In the genomic region with DNA sequence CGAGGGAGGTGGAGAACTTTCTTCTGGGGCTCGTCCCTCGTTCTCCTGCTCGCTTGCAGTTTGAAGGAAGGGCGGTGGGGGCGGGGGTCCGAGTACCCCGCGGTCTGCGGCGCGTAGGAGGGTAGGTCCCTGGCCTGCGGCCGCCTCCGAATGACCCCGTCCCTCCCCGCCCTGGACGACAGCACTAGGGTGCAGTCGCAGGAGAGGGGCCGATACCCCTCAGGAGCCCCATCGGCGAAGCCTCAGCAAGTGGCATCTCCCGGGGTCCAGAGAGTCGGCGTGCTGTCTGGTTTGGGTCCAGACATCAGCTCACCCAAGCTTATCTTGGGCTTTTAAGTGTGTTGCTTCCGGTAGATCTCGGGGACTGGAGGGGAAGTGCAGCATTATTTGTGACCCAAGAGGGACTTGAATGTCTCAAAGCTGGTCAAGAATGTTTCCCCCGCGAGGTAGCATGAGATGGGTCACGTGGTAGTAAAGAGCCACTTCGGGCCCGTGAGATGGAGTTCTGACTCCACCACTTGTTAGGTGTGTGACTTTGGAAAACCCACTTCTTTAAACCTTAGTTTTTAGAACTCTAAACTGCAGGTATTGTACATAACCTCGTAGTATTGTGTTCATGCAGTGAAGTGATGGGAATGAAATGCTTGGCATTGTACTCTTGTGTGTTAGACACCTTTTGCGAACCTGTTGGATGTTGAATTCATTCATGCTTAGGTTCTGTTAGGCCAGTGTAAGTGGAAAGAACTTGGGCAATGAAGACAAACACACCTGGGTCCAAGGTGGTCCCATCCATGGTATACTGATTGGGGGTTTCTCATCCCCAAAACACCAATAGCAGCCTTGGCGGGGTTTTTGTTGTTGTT, we compare ENCODE assay signal across 8 cellular contexts. TPM values are rescaled to one million over a fixed set of nuclear protein-coding genes. Genes with fewer than 3 reads are reported as not detected.
DNase-seq lines count a peak whose midpoint lies in the region; ATAC-seq, FAIRE-seq and TF ChIP-seq lines count a peak whose summit lies in the region.

No MANE protein-coding gene starts in this region.

- H3F3A ChIP-seq in PC-9 (ENCODE audit: insufficient read depth, low read depth), result no peaks in the 10 kb centered on the region

- H3K9ac ChIP-seq in astrocyte (ENCODE audit: low read length) (peak overlapping the region; percentile 67), iPS-20b (ENCODE audit: low read depth, low read length) (peak overlapping the region; percentile 26; the same call in 1 of the 2 replicates)

- H2AFZ ChIP-seq in PC-9, result no peak overlapping the region
- peak overlapping the region; percentile 86 for H2AFZ ChIP-seq in astrocyte (ENCODE audit: low read depth, low read length)

- H4K20me1 ChIP-seq in PC-9 (ENCODE audit: insufficient read depth) (no peaks in the 10 kb centered on the region), astrocyte (ENCODE audit: insufficient read depth, low read length) (no peaks in the 10 kb centered on the region)

- CTCF ChIA-PET in PC-9 (lab: Charles Lee), result no interaction called here

- no peak for DNase-seq in PC-9
- DNase-seq in astrocyte (ENCODE audit: low read depth), result no peak
- peak; percentile 14 for DNase-seq in small intestine
- no peak for DNase-seq in posterior vena cava (ENCODE audit: low spot score)
- no peak for DNase-seq in NCI-H1436 (lab: John Stamatoyannopoulos, UW)

- H3K9me3 ChIP-seq in PC-9 (ENCODE audit: insufficient read depth, low read depth) (no peaks in the 10 kb centered on the region), astrocyte (ENCODE audit: insufficient read depth, low read depth, low read length) (no peaks in the 10 kb centered on the region), iPS-20b (ENCODE audit: insufficient read depth, low read depth, low read length) (no peaks in the 10 kb centered on the region), small intestine (ENCODE audit: control insufficient read depth, low read depth) (no peaks in the 10 kb centered on the region)

- no peaks in the 10 kb centered on the region for H3K79me2 ChIP-seq in PC-9 (ENCODE audit: low read depth)
- H3K79me2 ChIP-seq in astrocyte (ENCODE audit: insufficient read depth, low read length), result no peaks in the 10 kb centered on the region

- BruUV-seq in PC-9 (replicated peaks; lab: Mats Ljungman, UMichigan), result no TSS peak

- intact Hi-C loops in PC-9 (cut with micrococcal nuclease; ENCODE audit: unreplicated experiment) (loop anchor here (1.0 kb wide), 2 partner anchors 164 to 176 kb away; no protein-coding TSS in a partner anchor), posterior vena cava (cut with DNase I) (loop anchor here (2.0 to 10.0 kb wide), 2 partner anchors 171 to 177 kb away; no protein-coding TSS in a partner anchor)

- H3K4me1 Mint-ChIP-seq in astrocyte (ENCODE audit: low read depth, unreplicated experiment), result peaks cover 15% of the 10 kb centered on the region

- TF ChIP-seq POLR2A in GM18505 (IDR thresholded peaks at IDR 0.05; ENCODE audit: borderline replicate concordance, extremely low read depth, insufficient read depth, insufficient read length), result no peak

- POLR2A ChIA-PET in PC-9 (lab: Charles Lee; ENCODE audit: unreplicated experiment), result no interaction called here

- ATAC-seq in GM18505 (IDR thresholded peaks at IDR 0.05; ENCODE audit: unreplicated experiment) (peak; percentile 28), HG02973 (IDR thresholded peaks at IDR 0.05; ENCODE audit: unreplicated experiment) (peak; percentile 39)

- H3K9me3 Mint-ChIP-seq in astrocyte (ENCODE audit: unreplicated experiment), result no peaks in the 10 kb centered on the region

- H3K36me3 Mint-ChIP-seq in astrocyte (ENCODE audit: low read depth, unreplicated experiment), result no peaks in the 10 kb centered on the region

- H3K27ac ChIP-seq in PC-9 (no peak overlapping the region), astrocyte (ENCODE audit: low read depth, low read length) (no peak overlapping the region), iPS-20b (ENCODE audit: low read length) (no peak overlapping the region), small intestine (ENCODE audit: low read depth in 1 of 2, low read length in 1 of 2) (no peak overlapping the region)

- H3K4me3 ChIP-seq in PC-9 (no peak overlapping the region; the same call in 1 of the 2 replicates), astrocyte (ENCODE audit: insufficient read depth, low read depth, low read length) (peak overlapping the region; percentile 57), iPS-20b (ENCODE audit: low read length) (peak overlapping the region; percentile 74), small intestine (ENCODE audit: low read depth in 1 of 2, low read length in 2 of 2) (peak overlapping the region; percentile 53 to 64)

- no peaks in the 10 kb centered on the region for H3K27me3 ChIP-seq in PC-9 (ENCODE audit: insufficient read depth, low read depth)
- H3K27me3 ChIP-seq in astrocyte (ENCODE audit: insufficient read depth, low read length), result peaks cover 9% of the 10 kb centered on the region
- peaks cover 44% of the 10 kb centered on the region for H3K27me3 ChIP-seq in iPS-20b (ENCODE audit: insufficient read depth, low read length)
- no peaks in the 10 kb centered on the region for H3K27me3 ChIP-seq in small intestine (ENCODE audit: control insufficient read depth in 2 of 2, insufficient read depth in 2 of 2, low read length in 2 of 2)

- peak overlapping the region; percentile 83 for H3K4me3 Mint-ChIP-seq in astrocyte (ENCODE audit: unreplicated experiment)

- TF ChIP-seq CTCF in PC-9 (conservative IDR thresholded peaks at IDR 0.05) (no peak), astrocyte (IDR thresholded peaks at IDR 0.05; ENCODE audit: insufficient read depth, low read depth, low read length) (no peak)

- H3K4me1 ChIP-seq in PC-9 (replicated peaks; ENCODE audit: insufficient read depth) (no peaks in the 10 kb centered on the region), astrocyte (ENCODE audit: insufficient read depth, low read length) (peaks cover 13% of the 10 kb centered on the region), iPS-20b (ENCODE audit: insufficient read depth, low read length) (peaks cover 7% of the 10 kb centered on the region; the same call in 1 of the 2 replicates), small intestine (ENCODE audit: control insufficient read depth in 2 of 2, insufficient read depth in 1 of 2, low read depth in 1 of 2, low read length in 1 of 2) (no peaks in the 10 kb centered on the region)

- 12 to 13% (median 12%) methylated on average over 35 of the region's 35 CpGs for WGBS in small intestine, 3 donors

- peak overlapping the region; percentile 2 for H3K27ac Mint-ChIP-seq in astrocyte (ENCODE audit: unreplicated experiment)

- H3K27me3 Mint-ChIP-seq in astrocyte (ENCODE audit: low read depth, unreplicated experiment), result peaks cover 15% of the 10 kb centered on the region

- peak overlapping the region; percentile 68 for H3K4me2 ChIP-seq in PC-9
- peak overlapping the region; percentile 89 for H3K4me2 ChIP-seq in astrocyte (ENCODE audit: low read length)

- H3K9me2 ChIP-seq in PC-9 (ENCODE audit: insufficient read depth), result no peaks in the 10 kb centered on the region

- no peak for FAIRE-seq in astrocyte (lab: Jason Lieb, UNC)
- no peak for FAIRE-seq in small intestine (lab: Jason Lieb, UNC)

- no peaks in the 10 kb centered on the region for H3K36me3 ChIP-seq in PC-9 (ENCODE audit: low read depth)
- no peaks in the 10 kb centered on the region for H3K36me3 ChIP-seq in astrocyte (ENCODE audit: insufficient read depth, low read length)
- no peaks in the 10 kb centered on the region for H3K36me3 ChIP-seq in iPS-20b (ENCODE audit: insufficient read depth, low read depth, low read length)
- no peaks in the 10 kb centered on the region for H3K36me3 ChIP-seq in small intestine (ENCODE audit: control insufficient read depth in 2 of 2, insufficient read depth in 2 of 2, low read length in 2 of 2)

RNA-seq across cellular contexts. Expression of gene ANKRD6, which starts 0.9 kb away (rescaled TPM):
- total RNA-seq in PC-9 (2021) (1.8 and 2.7 TPM in 2 replicates), astrocyte (13.5 and 14.0 TPM in 2 replicates), posterior vena cava (10 to 100 TPM; 14.6 to 16.0 TPM)
- 1 to 10 TPM in 2 of 3 donors, under 1 TPM in 1; 0.89 to 1.9 (median 1.7) TPM for polyA plus RNA-seq in small intestine

RNA-seq across cellular contexts. Expression of gene RRAGD, which starts 21.8 kb away (rescaled TPM):
- total RNA-seq in PC-9 (2021) (0.18 TPM in 1 of 2 replicates, not detected in the other), astrocyte (3.8 and 5.2 TPM in 2 replicates), posterior vena cava (10 to 100 TPM; 21.7 to 31.3 TPM)
- polyA plus RNA-seq in small intestine, result 1 to 10 TPM in 2 of 3 donors, under 1 TPM in 1; 0.67 to 3.2 (median 1.9) TPM
